ENCODE assay signal across 11 cellular contexts in genomic region chr1:91781371-91781825, GRCh38.
DNase-seq lines count a peak whose midpoint lies in the region; ATAC-seq and TF ChIP-seq lines count a peak whose summit lies in the region.
"Had no signal": no experiment of that assay in that cellular context is flagged by ENCODE, and none has a peak within 500 bp of the region (broad histone marks: within the 10 kb centered on the region; RNA-seq: fewer than 3 reads in every experiment).

No MANE protein-coding gene starts in this region.

- TF ChIP-seq CTCF in ascending aorta (IDR thresholded peaks at IDR 0.05) (no peak), tibial nerve (IDR thresholded peaks at IDR 0.05) (no peak)

- H3K4me1 ChIP-seq in ascending aorta (peaks cover 0 to 34% of the 10 kb centered on the region in 2 donors), tibial nerve (peaks cover 6 to 89% (median 27%) of the 10 kb centered on the region in 4 donors)

- 29 to 39% methylated on average over 4 of the region's 4 CpGs for WGBS in tibial nerve, 2 donors

- H3K27me3 ChIP-seq in ascending aorta (no peaks in the 10 kb centered on the region), tibial nerve (no peaks in the 10 kb centered on the region)

- DNase-seq in activated CD8-positive, alpha-beta memory T cell treated with anti-CD3 and anti-CD28 coated beads for 24 hours = peak; percentile 4
- no peak for DNase-seq in activated CD8-positive, alpha-beta memory T cell treated with anti-CD3 and anti-CD28 coated beads, Interleukin-2, amount 50 U/mL, for 4 hours
- peak in 1 of 2 donors; percentile 41 for DNase-seq in ascending aorta (ENCODE audit: low spot score in 2 of 2)
- DNase-seq in inferior parietal cortex (ENCODE audit: extremely low spot score) = peak; percentile 22
- DNase-seq in tibial nerve (ENCODE audit: low spot score in 2 of 2) = no peak
- DNase-seq in NCI-H345 treated with DMSO at 0.1 percent for 48 hours (lab: John Stamatoyannopoulos, UW; ENCODE audit: unreplicated experiment) = no peak
- DNase-seq: erythroblast, naive B cell, NCI-H2081 treated with DMSO at 0.1 percent for 48 hours had no signal

- H3K4me3 ChIP-seq in ascending aorta (peak overlapping the region in 1 of 2 donors; percentile 17), tibial nerve (no peak overlapping the region)

- H3K9me3 ChIP-seq in ascending aorta (no peaks in the 10 kb centered on the region), tibial nerve (no peaks in the 10 kb centered on the region)

- peak overlapping the region; percentile 77 to 85 for H3K27ac ChIP-seq in ascending aorta
- peak overlapping the region in 3 of 4 donors; percentile 11 to 86 (median 79) for H3K27ac ChIP-seq in tibial nerve

- no peaks in the 10 kb centered on the region for H3K36me3 ChIP-seq in ascending aorta
- H3K36me3 ChIP-seq in tibial nerve = no peaks in the 10 kb centered on the region

- intact Hi-C loops in ascending aorta (cut with DNase I) = loop anchor here (5.0 to 10.0 kb wide), 3 partner anchors 39 to 229 kb away; partner anchors contain the start of gene TGFBR3

- no peak for ATAC-seq in HG03442 (IDR thresholded peaks at IDR 0.05; ENCODE audit: unreplicated experiment)
- ATAC-seq in GM21786 (IDR thresholded peaks at IDR 0.05; ENCODE audit: unreplicated experiment) = no peak

- TF ChIP-seq EP300 in tibial nerve (IDR thresholded peaks at IDR 0.05) = peak in 1 of 2 donors; percentile 26

- no peak for TF ChIP-seq POLR2A in tibial nerve (IDR thresholded peaks at IDR 0.05)

Comparison
In these comparisons a context has a peak if more than half of its experiments do, and no peak if none do; other contexts are left out.
1. DNase-seq: peak in activated CD8-positive, alpha-beta memory T cell treated with anti-CD3 and anti-CD28 coated beads for 24 hours (single experiment) and inferior parietal cortex (single experiment); none in activated CD8-positive, alpha-beta memory T cell treated with anti-CD3 and anti-CD28 coated beads, Interleukin-2, amount 50 U/mL, for 4 hours (single experiment), tibial nerve (0 of 2) and NCI-H345 treated with DMSO at 0.1 percent for 48 hours (single experiment).